ENCODE assay signal across 8 cellular contexts in genomic region chr16:83456934-83457333, GRCh38.
"Had no signal": no experiment of that assay in that cellular context is flagged by ENCODE, and none has a peak within 500 bp of the region (broad histone marks: within the 10 kb centered on the region; RNA-seq: fewer than 3 reads in every experiment).

No MANE protein-coding gene starts in this region.

- H3K27ac ChIP-seq: GM23248, HL-60 had no signal

- DNase-seq: GM23248, GOT3, H7, HFFc6 had no signal

- H3K36me3 ChIP-seq: HAP-1 had no signal

- H3K4me1 ChIP-seq: HAP-1 had no signal

- H3K4me3 ChIP-seq: GM23248, HAP-1 had no signal

- H3K9me3 ChIP-seq: HAP-1 had no signal

- ATAC-seq: HCT116, HepG2 had no signal
